Comparison of ENCODE assay signal across 1 cellular context in the genomic region with DNA sequence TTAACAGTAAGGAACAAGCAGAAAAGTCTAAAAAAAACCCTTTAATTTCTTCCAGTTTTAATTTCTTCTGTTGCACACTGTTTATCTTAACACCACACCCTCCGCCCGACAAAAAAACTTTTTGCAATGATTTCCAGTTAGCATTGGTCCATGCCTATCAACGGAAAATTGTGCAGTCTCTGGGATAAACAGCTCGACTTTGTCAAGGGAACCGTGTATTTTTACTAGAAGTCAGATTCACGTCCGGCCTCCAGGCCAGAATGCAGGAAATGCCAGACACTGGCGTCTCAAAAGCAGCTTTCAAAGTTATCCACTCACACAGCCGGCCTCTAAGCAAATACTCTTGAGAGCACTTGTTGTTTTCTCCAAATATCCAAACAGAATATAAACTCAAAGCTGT.
TF ChIP-seq lines count a peak whose summit lies in the region.

No MANE protein-coding gene starts in this region.

TF ChIP-seq in GM23338, 12 proteins besides CTCF, POLR2A, EP300 and RAD21:
- TF ChIP-seq, protein P1, sequence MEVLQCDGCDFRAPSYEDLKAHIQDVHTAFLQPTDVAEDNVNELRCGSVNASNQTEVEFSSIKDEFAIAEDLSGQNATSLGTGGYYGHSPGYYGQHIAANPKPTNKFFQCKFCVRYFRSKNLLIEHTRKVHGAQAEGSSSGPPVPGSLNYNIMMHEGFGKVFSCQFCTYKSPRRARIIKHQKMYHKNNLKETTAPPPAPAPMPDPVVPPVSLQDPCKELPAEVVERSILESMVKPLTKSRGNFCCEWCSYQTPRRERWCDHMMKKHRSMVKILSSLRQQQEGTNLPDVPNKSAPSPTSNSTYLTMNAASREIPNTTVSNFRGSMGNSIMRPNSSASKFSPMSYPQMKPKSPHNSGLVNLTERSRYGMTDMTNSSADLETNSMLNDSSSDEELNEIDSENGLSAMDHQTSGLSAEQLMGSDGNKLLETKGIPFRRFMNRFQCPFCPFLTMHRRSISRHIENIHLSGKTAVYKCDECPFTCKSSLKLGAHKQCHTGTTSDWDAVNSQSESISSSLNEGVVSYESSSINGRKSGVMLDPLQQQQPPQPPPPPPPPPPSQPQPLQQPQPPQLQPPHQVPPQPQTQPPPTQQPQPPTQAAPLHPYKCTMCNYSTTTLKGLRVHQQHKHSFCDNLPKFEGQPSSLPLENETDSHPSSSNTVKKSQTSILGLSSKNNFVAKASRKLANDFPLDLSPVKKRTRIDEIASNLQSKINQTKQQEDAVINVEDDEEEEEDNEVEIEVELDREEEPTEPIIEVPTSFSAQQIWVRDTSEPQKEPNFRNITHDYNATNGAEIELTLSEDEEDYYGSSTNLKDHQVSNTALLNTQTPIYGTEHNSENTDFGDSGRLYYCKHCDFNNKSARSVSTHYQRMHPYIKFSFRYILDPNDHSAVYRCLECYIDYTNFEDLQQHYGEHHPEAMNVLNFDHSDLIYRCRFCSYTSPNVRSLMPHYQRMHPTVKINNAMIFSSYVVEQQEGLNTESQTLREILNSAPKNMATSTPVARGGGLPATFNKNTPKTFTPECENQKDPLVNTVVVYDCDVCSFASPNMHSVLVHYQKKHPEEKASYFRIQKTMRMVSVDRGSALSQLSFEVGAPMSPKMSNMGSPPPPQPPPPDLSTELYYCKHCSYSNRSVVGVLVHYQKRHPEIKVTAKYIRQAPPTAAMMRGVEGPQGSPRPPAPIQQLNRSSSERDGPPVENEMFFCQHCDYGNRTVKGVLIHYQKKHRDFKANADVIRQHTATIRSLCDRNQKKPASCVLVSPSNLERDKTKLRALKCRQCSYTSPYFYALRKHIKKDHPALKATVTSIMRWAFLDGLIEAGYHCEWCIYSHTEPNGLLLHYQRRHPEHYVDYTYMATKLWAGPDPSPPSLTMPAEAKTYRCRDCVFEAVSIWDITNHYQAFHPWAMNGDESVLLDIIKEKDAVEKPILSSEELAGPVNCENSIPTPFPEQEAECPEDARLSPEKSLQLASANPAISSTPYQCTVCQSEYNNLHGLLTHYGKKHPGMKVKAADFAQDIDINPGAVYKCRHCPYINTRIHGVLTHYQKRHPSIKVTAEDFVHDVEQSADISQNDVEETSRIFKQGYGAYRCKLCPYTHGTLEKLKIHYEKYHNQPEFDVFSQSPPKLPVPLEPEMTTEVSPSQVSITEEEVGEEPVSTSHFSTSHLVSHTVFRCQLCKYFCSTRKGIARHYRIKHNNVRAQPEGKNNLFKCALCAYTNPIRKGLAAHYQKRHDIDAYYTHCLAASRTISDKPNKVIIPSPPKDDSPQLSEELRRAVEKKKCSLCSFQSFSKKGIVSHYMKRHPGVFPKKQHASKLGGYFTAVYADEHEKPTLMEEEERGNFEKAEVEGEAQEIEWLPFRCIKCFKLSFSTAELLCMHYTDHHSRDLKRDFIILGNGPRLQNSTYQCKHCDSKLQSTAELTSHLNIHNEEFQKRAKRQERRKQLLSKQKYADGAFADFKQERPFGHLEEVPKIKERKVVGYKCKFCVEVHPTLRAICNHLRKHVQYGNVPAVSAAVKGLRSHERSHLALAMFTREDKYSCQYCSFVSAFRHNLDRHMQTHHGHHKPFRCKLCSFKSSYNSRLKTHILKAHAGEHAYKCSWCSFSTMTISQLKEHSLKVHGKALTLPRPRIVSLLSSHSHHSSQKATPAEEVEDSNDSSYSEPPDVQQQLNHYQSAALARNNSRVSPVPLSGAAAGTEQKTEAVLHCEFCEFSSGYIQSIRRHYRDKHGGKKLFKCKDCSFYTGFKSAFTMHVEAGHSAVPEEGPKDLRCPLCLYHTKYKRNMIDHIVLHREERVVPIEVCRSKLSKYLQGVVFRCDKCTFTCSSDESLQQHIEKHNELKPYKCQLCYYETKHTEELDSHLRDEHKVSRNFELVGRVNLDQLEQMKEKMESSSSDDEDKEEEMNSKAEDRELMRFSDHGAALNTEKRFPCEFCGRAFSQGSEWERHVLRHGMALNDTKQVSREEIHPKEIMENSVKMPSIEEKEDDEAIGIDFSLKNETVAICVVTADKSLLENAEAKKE (CRISPR knock-in tag; IDR thresholded peaks at IDR 0.05), result no peak
